Comparison of ENCODE assay signal across 31 cellular contexts in the genomic region with DNA sequence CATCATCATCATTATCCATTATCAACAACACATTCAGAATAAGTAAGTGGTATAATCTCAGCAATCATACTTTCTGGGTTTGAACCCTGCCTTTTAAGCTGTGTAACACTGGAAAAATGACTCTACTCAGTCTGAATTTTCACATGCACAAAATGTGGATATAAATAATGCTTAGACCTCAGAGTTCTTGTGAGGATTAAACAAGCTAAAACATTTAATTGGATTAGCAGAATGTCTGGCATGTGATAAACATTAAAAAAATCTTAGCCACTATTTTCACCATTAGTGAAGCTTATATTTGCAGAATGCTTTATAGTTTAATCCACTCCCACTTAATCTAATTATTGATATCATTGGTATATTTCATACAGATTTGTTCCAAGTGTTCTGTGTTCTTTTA.
"Had no signal": no experiment of that assay in that cellular context is flagged by ENCODE, and none has a peak within 500 bp of the region (broad histone marks: within the 10 kb centered on the region; RNA-seq: fewer than 3 reads in every experiment).

No MANE protein-coding gene starts in this region.

- H3K27me3 ChIP-seq: adrenal gland, body of pancreas, brain microvascular endothelial cell, breast epithelium had no signal

- H3K27ac ChIP-seq: adrenal gland, body of pancreas, brain microvascular endothelial cell, breast epithelium, VCaP had no signal

- ATAC-seq: activated CD8-positive, alpha-beta T cell treated with anti-CD3 and anti-CD28 coated beads for 36 hours; activated naive CD4-positive, alpha-beta T cell treated with anti-CD3 and anti-CD28 coated beads, Interleukin-2, amount 50 U/mL, for 72 hours; activated T-cell treated with anti-CD3 and anti-CD28 coated beads, Interleukin-2, amount 50 U/mL, for 4 hours; activated T-cell treated with anti-CD3 and anti-CD28 coated beads, Interleukin-2, amount 50 U/mL, for 72 hours; activated T-helper 17 cell treated with anti-CD3 and anti-CD28 coated beads, Interleukin-2, amount 50 U/mL, for 72 hours; body of pancreas had no signal

- H3K4me1 ChIP-seq: adrenal gland, body of pancreas, breast epithelium had no signal

- DNase-seq: activated B cell treated with CpG ODN at 0.5 μM for 24 hours; activated CD4-positive, alpha-beta memory T cell treated with anti-CD3 and anti-CD28 coated beads for 36 hours; activated CD4-positive, alpha-beta T cell treated with anti-CD3 and anti-CD28 coated beads for 4 hours; activated CD4-positive, alpha-beta T cell treated with anti-CD3 and anti-CD28 coated beads, Interleukin-2, amount 10 ng/mL, durations not matched to agents 24 days and 14 days; activated CD4-positive, alpha-beta T cell treated with anti-CD3 and anti-CD28 coated beads, Interleukin-2, amount 50 U/mL, for 1 hour; activated CD4-positive, alpha-beta T cell treated with anti-CD3 and anti-CD28 coated beads, Interleukin-2, amount 50 U/mL, for 4 hours; activated CD4-positive, CD25-positive, alpha-beta regulatory T cell treated with anti-CD3 and anti-CD28 coated beads, Interleukin-2, amount 50 U/mL, for 72 hours; activated CD8-positive, alpha-beta memory T cell treated with anti-CD3 and anti-CD28 coated beads, Interleukin-2, amount 50 U/mL, for 4 hours; activated CD8-positive, alpha-beta T cell treated with anti-CD3 and anti-CD28 coated beads for 36 hours; activated effector memory CD4-positive, alpha-beta T cell treated with anti-CD3 and anti-CD28 coated beads, Interleukin-2, amount 50 U/mL, for 16 hours; activated gamma-delta T cell treated with Interleukin-2 at 50 U/mL for 16 hours; activated naive CD4-positive, alpha-beta T cell; activated naive CD4-positive, alpha-beta T cell treated with anti-CD3 and anti-CD28 coated beads for 36 hours; activated naive CD4-positive, alpha-beta T cell treated with anti-CD3 and anti-CD28 coated beads, Interleukin-2, amount 50 U/mL, for 16 hours; activated naive CD8-positive, alpha-beta T cell treated with anti-CD3 and anti-CD28 coated beads for 36 hours; activated T-cell treated with anti-CD3 and anti-CD28 coated beads for 4 hours; activated T-cell treated with anti-CD3 and anti-CD28 coated beads, Interleukin-2, amount 50 U/mL, for 1 hour; activated T-cell treated with anti-CD3 and anti-CD28 coated beads, Interleukin-2, amount 50 U/mL, for 4 hours; activated T-cell treated with anti-CD3 and anti-CD28 coated beads, Interleukin-2, amount 50 U/mL, for 72 hours; adrenal gland; amniotic stem cell; aorta; body of pancreas; brain microvascular endothelial cell; central memory CD4-positive, alpha-beta T cell; T-helper 2 cell; T-helper 9 cell had no signal

- H3K9me3 ChIP-seq: adrenal gland, body of pancreas had no signal

- H3K4me3 ChIP-seq: adrenal gland, body of pancreas, breast epithelium had no signal

- H3K36me3 ChIP-seq: adrenal gland, brain microvascular endothelial cell, breast epithelium had no signal
